ENCODE assay signal across 8 cellular contexts in the genomic region with DNA sequence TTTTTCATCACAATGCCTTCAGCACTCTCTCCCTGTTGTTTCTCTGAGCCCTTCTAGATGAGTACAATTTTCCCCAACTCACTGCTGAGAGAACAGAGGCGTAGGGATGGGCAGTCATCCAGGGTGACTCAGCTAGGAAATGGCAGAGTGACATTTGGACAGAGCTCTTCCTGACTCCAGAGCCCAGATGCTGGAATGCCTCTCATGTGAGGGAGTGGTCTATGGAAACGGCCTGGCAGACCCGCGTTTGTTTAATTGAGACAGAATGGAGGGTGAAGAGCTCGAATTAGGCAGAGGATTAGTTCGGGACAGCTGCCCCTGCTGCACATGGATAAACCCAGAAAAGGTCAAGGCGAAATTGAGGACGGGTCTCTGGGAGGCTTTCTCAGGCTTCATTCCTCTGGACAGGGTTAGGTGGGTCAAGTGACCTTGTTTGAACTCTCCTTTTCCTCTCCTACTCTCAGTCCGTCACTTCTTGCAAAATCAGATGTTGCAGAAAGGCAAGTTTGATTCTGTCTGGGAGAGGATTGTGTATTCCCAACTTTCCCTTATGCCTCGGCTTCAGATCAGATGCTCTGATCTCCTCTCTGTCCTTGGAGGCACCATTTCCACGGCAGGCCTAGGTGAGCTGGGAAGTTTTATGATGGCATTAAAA. TPM values are rescaled to one million over a fixed set of nuclear protein-coding genes. Genes with fewer than 3 reads are reported as not detected.
DNase-seq lines count a peak whose midpoint lies in the region; ATAC-seq, FAIRE-seq and TF ChIP-seq lines count a peak whose summit lies in the region.

No MANE protein-coding gene starts in this region.

- FAIRE-seq in A549 (lab: Jason Lieb, UNC): no peak

- H3K4me3 Mint-ChIP-seq in progenitor cell of endocrine pancreas (ENCODE audit: low read depth): no peak overlapping the region

- no peaks in the 10 kb centered on the region for H3K36me3 ChIP-seq in lower lobe of right lung

- no peaks in the 10 kb centered on the region for H3K36me3 Mint-ChIP-seq in progenitor cell of endocrine pancreas (ENCODE audit: insufficient read depth)

- CTCF ChIA-PET in A549 (lab: Yijun Ruan, JAX): interaction anchor here (1.0 to 1.6 kb wide), 2 partner anchors 11 to 42 kb away, joined by 4 to 5 read pairs; no protein-coding TSS in a partner anchor

- H3K4me2 ChIP-seq in A549: peak overlapping the region; percentile 25; the same call in 2 of the 3 replicates

- no peak for TF ChIP-seq CTCF in A549 (IDR thresholded peaks at IDR 0.05)
- TF ChIP-seq CTCF in lower lobe of right lung (IDR thresholded peaks at IDR 0.05): no peak
- no peak for TF ChIP-seq CTCF in progenitor cell of endocrine pancreas (IDR thresholded peaks at IDR 0.05; ENCODE audit: unreplicated experiment)

- TF ChIP-seq EP300 in A549 (IDR thresholded peaks at IDR 0.05): no peak

- H3K4me1 ChIP-seq in A549 (peaks cover 10% of the 10 kb centered on the region; the same call in 2 of the 3 replicates), lower lobe of right lung (peaks cover 36% of the 10 kb centered on the region)

- H3K27ac ChIP-seq in A549: no peak overlapping the region
- H3K27ac ChIP-seq in lower lobe of right lung: peak overlapping the region; percentile 14

- DNase-seq in A549 (ENCODE audit: low read depth in 1 of 2, low spot score in 1 of 2) (peak; percentile 31 to 53), NCI-H2029 treated with DMSO at 0.1 percent for 48 hours (lab: John Stamatoyannopoulos, UW) (peak; percentile 24), dermis microvascular lymphatic vessel endothelial cell (ENCODE audit: low read depth in 2 of 2) (peak; percentile 97 to 98), lower lobe of right lung (peak; percentile 55), SHP77 treated with DMSO at 0.1 percent for 48 hours (lab: John Stamatoyannopoulos, UW) (no peak), NCI-H526 treated with DMSO at 0.1 percent for 48 hours (lab: John Stamatoyannopoulos, UW) (no peak), progenitor cell of endocrine pancreas (ENCODE audit: low spot score, unreplicated experiment) (no peak)

- peaks cover 5% of the 10 kb centered on the region for H3K27me3 Mint-ChIP-seq in progenitor cell of endocrine pancreas

- TF ChIP-seq POLR2A in A549 (IDR thresholded peaks at IDR 0.05; ENCODE audit: low read length): no peak

- intact Hi-C loops in lower lobe of right lung (cut with DNase I): no loop called here

- TF ChIP-seq RAD21 in A549 (conservative IDR thresholded peaks at IDR 0.05 in 1 of 2, IDR thresholded peaks at IDR 0.05 in 1 of 2): no peak

- peaks cover 7% of the 10 kb centered on the region for H3K4me1 Mint-ChIP-seq in progenitor cell of endocrine pancreas (ENCODE audit: low read depth)

- no peaks in the 10 kb centered on the region for H3K9me3 ChIP-seq in A549
- H3K9me3 ChIP-seq in lower lobe of right lung: no peaks in the 10 kb centered on the region

- no peaks in the 10 kb centered on the region for H3K27me3 ChIP-seq in lower lobe of right lung (ENCODE audit: low read depth)

- no peaks in the 10 kb centered on the region for H3K9me3 Mint-ChIP-seq in progenitor cell of endocrine pancreas (ENCODE audit: low read depth)

- 40% methylated on average over 11 of the region's 11 CpGs for WGBS in A549 (ENCODE audit: missing lambda C conversion rate)

- POLR2A ChIA-PET in A549 (lab: Yijun Ruan, JAX): no interaction called here

- H3K4me3 ChIP-seq in A549 (no peak overlapping the region), lower lobe of right lung (no peak overlapping the region)

- no peak overlapping the region for H3K27ac Mint-ChIP-seq in progenitor cell of endocrine pancreas

- ATAC-seq in A549 (peak; percentile 71 to 87), lower lobe of right lung (peak; percentile 76 to 87), HG03196 (IDR thresholded peaks at IDR 0.05; ENCODE audit: unreplicated experiment) (no peak)

TF ChIP-seq in A549, 52 proteins besides CTCF, POLR2A, EP300 and RAD21:
- TF ChIP-seq RCOR1 (IDR thresholded peaks at IDR 0.05; ENCODE audit: low read depth, low read length) (no peak), FOSL2 (IDR thresholded peaks at IDR 0.05) (no peak), FOSL2 (CRISPR knock-in tag; IDR thresholded peaks at IDR 0.05) (0 out of 2 replicates have a peak, but pooled peaks have one; percentile 14)
TF ChIP-seq in A549: peak in this region for 1.

RNA-seq across cellular contexts. Expression of gene LMO2, which starts 7.6 kb away (rescaled TPM):
- polyA plus RNA-seq in A549 (2011; rRNA removed): 0.12 TPM in 2 replicates
- polyA plus RNA-seq in A549 (2012; cell fraction: cytosol; rRNA removed): 0.07 and 0.09 TPM in 2 replicates
- 0.05 TPM in 1 of 2 replicates, not detected in the other for polyA plus RNA-seq in A549 (2012; cell fraction: nucleus; rRNA removed)
- polyA plus RNA-seq in A549 (2017; fragmentation: RNase III; extraction: RNeasy Plus Mini Kit Qiagen cat#74134 plus additional on column Dnase treatment): 0.15 to 0.21 TPM (median 0.16 TPM) in 3 replicates
- polyA minus RNA-seq in A549 (2011; rRNA and poly(A)+ RNA removed): 0.17 TPM in 1 of 2 replicates, not detected in the other
- 47.6 and 50.8 TPM in 2 replicates for total RNA-seq in dermis microvascular lymphatic vessel endothelial cell
- total RNA-seq in lower lobe of right lung: 56.4 TPM
- 0.36 and 0.55 TPM in 2 replicates for total RNA-seq in progenitor cell of endocrine pancreas

Comparison
In these comparisons a context has a peak if more than half of its experiments do, and no peak if none do; other contexts are left out.
1. DNase-seq: peak in A549 (2 of 2), NCI-H2029 treated with DMSO at 0.1 percent for 48 hours (single experiment), dermis microvascular lymphatic vessel endothelial cell (2 of 2) and lower lobe of right lung (single experiment); none in SHP77 treated with DMSO at 0.1 percent for 48 hours (single experiment), NCI-H526 treated with DMSO at 0.1 percent for 48 hours (single experiment) and progenitor cell of endocrine pancreas (single experiment).
2. RNA of gene LMO2, which starts 7.6 kb away (total RNA-seq): 56.4 TPM in lower lobe of right lung (single experiment) and 47.6 to 50.8 TPM in dermis microvascular lymphatic vessel endothelial cell; 0.36 to 0.55 TPM in progenitor cell of endocrine pancreas; every median in the first group is over 10 times any median in the second.